Comparison of ENCODE assay signal across 8 cellular contexts in the genomic region with DNA sequence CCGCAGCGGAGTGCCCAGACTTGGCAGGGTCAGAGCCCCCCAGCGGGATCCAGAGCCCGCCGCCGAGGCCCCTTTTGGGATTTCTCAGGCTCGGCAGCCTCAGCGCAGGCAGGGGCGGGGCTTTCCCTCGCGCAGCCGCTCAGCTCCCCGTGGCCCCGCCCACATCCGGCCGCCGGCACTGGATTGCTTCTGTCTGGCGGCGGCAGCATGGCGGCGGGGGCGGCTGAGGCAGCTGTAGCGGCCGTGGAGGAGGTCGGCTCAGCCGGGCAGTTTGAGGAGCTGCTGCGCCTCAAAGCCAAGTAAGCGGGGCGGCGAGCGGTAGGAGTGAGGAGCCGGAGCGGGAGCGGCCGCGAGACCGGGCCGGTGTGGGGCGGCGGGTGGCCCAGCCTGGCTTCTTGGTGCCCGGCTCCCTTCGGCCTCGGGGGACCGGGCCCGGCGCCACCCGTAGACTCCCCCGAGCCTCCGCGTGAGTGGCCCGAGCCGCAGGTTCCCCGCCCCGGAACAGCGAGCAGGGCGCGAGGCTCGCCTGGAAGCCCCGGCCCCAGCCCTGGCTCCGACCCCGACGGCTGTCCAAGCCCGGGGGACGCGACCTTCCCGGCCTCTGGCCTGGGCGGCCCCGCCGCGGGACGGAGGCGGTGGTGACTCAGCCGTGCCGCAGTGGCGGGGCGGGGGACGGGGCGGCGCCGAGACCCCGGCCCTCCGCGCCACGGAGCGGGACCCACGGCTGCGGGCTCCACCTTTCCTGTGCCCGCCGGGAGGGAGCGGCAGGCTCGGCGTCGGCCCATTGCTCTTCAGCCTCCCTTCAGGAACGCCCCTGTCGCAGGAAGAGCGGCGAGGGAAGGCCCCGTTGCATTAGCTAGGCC. TPM values are rescaled to one million over a fixed set of nuclear protein-coding genes. Genes with fewer than 3 reads are reported as not detected.
DNase-seq lines count a peak whose midpoint lies in the region; ATAC-seq and TF ChIP-seq lines count a peak whose summit lies in the region.

A gene (plus strand): TSS at position 178 of the 863 bp plus-strand sequence. CDS start 30 bp downstream, at position 208.

- CTCF ChIA-PET in activated B cell treated with CpG ODN at 0.5 μM for 24 hours (lab: Charles Lee): interaction anchor here (1.3 to 4.7 kb wide), 2 partner anchors 8 to 26 kb away, joined by 3 to 31 read pairs; a partner anchor contains a TSS

- H3K4me3 Mint-ChIP-seq in activated B cell treated with CpG ODN at 0.5 μM for 24 hours (peak within 1 kb of the TSS; percentile 93), immature natural killer cell (peak within 1 kb of the TSS; percentile 85 to 94 (median 88))

- peak in 1 of 3 donors; percentile 53 for TF ChIP-seq POLR2A in spleen (IDR thresholded peaks at IDR 0.05)

- intact Hi-C loops in activated B cell treated with CpG ODN at 0.5 μM for 24 hours (cut with micrococcal nuclease) (loop anchor here (1.0 kb wide), 1 partner anchor 26 kb away; a partner anchor contains a TSS), spleen (cut with DNase I; ENCODE audit: low total_unique reads) (no loop called here)

- peak; percentile 88 for ATAC-seq in GM18511 (IDR thresholded peaks at IDR 0.05; ENCODE audit: unreplicated experiment)
- ATAC-seq in HG03025 (IDR thresholded peaks at IDR 0.05; ENCODE audit: low FRiP score, unreplicated experiment): peak; percentile 80
- ATAC-seq in activated B cell treated with CpG ODN at 0.5 μM for 24 hours (ENCODE audit: low read depth): peak; percentile 88

- H3K9me3 ChIP-seq in spleen: no peaks in the 10 kb centered on the region

- peak within 1 kb of the TSS; percentile 61 to 93 (median 85) for H3K27ac ChIP-seq in spleen

- peak; percentile 41 for DNase-seq in A172 (ENCODE audit: low spot score)
- peak; percentile 67 for DNase-seq in NCI-H2171 treated with DMSO at 0.1 percent for 48 hours (lab: John Stamatoyannopoulos, UW)
- peak; percentile 91 for DNase-seq in activated B cell treated with CpG ODN at 0.5 μM for 24 hours
- DNase-seq in cardiac fibroblast (ENCODE audit: low read depth in 2 of 2): peak; percentile 77 to 87
- peak; percentile 85 to 87 (median 85) for DNase-seq in immature natural killer cell
- peak; percentile 98 for DNase-seq in spleen

- H3K4me3 ChIP-seq in cardiac fibroblast (replicated peaks in 1 of 2; ENCODE audit: low read depth in 2 of 2, low read length in 2 of 2) (peak within 1 kb of the TSS; percentile 73 to 84), spleen (peak within 1 kb of the TSS; percentile 92 to 100 (median 98))

- H3K9me3 Mint-ChIP-seq in activated B cell treated with CpG ODN at 0.5 μM for 24 hours: no peaks in the 10 kb centered on the region
- H3K9me3 Mint-ChIP-seq in immature natural killer cell: no peaks in the 10 kb centered on the region

- no peaks in the 10 kb centered on the region for H3K27me3 ChIP-seq in spleen (replicated peaks in 1 of 7)

- peaks cover 25 to 59% (median 53%) of the 10 kb centered on the region in 6 donors for H3K4me1 ChIP-seq in spleen

- 0 to 1% (median 1%) methylated on average over 34 to 98 of the region's 98 CpGs for WGBS in spleen, 5 donors

- H3K36me3 Mint-ChIP-seq in activated B cell treated with CpG ODN at 0.5 μM for 24 hours (ENCODE audit: low read depth): peaks cover 14% of the 10 kb centered on the region
- H3K36me3 Mint-ChIP-seq in immature natural killer cell: no peaks in the 10 kb centered on the region

- no peaks in the 10 kb centered on the region for H3K36me3 ChIP-seq in spleen

- H3K4me1 Mint-ChIP-seq in activated B cell treated with CpG ODN at 0.5 μM for 24 hours: peaks cover 44% of the 10 kb centered on the region
- H3K4me1 Mint-ChIP-seq in immature natural killer cell: peaks cover 39 to 47% of the 10 kb centered on the region in 2 donors

- TF ChIP-seq CTCF in activated B cell treated with CpG ODN at 0.5 μM for 24 hours (IDR thresholded peaks at IDR 0.05) (no peak), cardiac fibroblast (IDR thresholded peaks at IDR 0.05; ENCODE audit: low read depth, low read length) (no peak), spleen (IDR thresholded peaks at IDR 0.05 in 8 of 11, conservative IDR thresholded peaks at IDR 0.05 in 3 of 11) (peak in 1 of 11 experiments; percentile 25)

- H3K27ac Mint-ChIP-seq in activated B cell treated with CpG ODN at 0.5 μM for 24 hours: peak within 1 kb of the TSS; percentile 88
- peak within 1 kb of the TSS; percentile 55 to 92 (median 82) for H3K27ac Mint-ChIP-seq in immature natural killer cell

- POLR2A ChIA-PET in activated B cell treated with CpG ODN at 0.5 μM for 24 hours (lab: Charles Lee): interaction anchor here (0.6 to 5.1 kb wide), 6 partner anchors 9 to 669 kb away, joined by 3 to 185 read pairs (median 4); a partner anchor contains a TSS

- H3K27me3 Mint-ChIP-seq in activated B cell treated with CpG ODN at 0.5 μM for 24 hours (peaks cover 6% of the 10 kb centered on the region), immature natural killer cell (ENCODE audit: low read depth in 3 of 3) (peaks cover 0 to 12% (median 3%) of the 10 kb centered on the region in 3 donors)

RNA-seq across cellular contexts. Expression of the gene that starts here (rescaled TPM):
- 158 and 197 TPM in 2 replicates for total RNA-seq in A172 (2014; rRNA removed; shearing (Covaris generic))
- 80.6 and 85.0 TPM in 2 replicates for total RNA-seq in activated B cell treated with CpG ODN at 0.5 μM for 24 hours
- 100 to 1,000 TPM in 1 of 3 donors, 10 to 100 TPM in 2; 83.7 to 139 (median 85.8) TPM for polyA plus RNA-seq in immature natural killer cell
- 10 to 100 TPM; 32.2 to 46.3 (median 38.8) TPM for total RNA-seq in spleen
- 10 to 100 TPM; 41.5 to 63.2 (median 51.7) TPM for polyA plus RNA-seq in spleen

Comparison
In these comparisons a context has a peak if more than half of its experiments do, and no peak if none do; other contexts are left out.
1. Peak in every context shown above with its lines: DNase-seq, ATAC-seq, H3K4me3 ChIP-seq and H3K27ac ChIP-seq.
2. DNase-seq: peak in every context shown above with its lines; median percentile 98 in spleen; 91 in activated B cell treated with CpG ODN at 0.5 μM for 24 hours; 85 in immature natural killer cell; 82 in cardiac fibroblast; 67 in NCI-H2171 treated with DMSO at 0.1 percent for 48 hours; 41 in A172.